ENCODE assay signal across 8 cellular contexts in genomic region chr4:40185830-40186664, GRCh38.
DNase-seq lines count a peak whose midpoint lies in the region; ATAC-seq and TF ChIP-seq lines count a peak whose summit lies in the region.

No MANE protein-coding gene starts in this region.

- H3K27ac Mint-ChIP-seq in central memory CD8-positive, alpha-beta T cell (ENCODE audit: low read depth) = peak overlapping the region; percentile 75

- H3K9me3 Mint-ChIP-seq in central memory CD8-positive, alpha-beta T cell = no peaks in the 10 kb centered on the region

- TF ChIP-seq CTCF in AG09309 (IDR thresholded peaks at IDR 0.05; ENCODE audit: control insufficient read depth, insufficient read depth, low read depth, low read length, missing control alignments) = no peak

- no peaks in the 10 kb centered on the region for H3K27me3 Mint-ChIP-seq in central memory CD8-positive, alpha-beta T cell

- H3K4me1 Mint-ChIP-seq in central memory CD8-positive, alpha-beta T cell = peaks cover 46% of the 10 kb centered on the region

- H3K4me3 Mint-ChIP-seq in central memory CD8-positive, alpha-beta T cell = peak overlapping the region; percentile 27

- DNase-seq in AG09309 (ENCODE audit: low read depth) (peak; percentile 21), NCI-H524 (lab: John Stamatoyannopoulos, UW) (no peak), GM19238 (ENCODE audit: insufficient read length, low spot score) (no peak), putamen (ENCODE audit: low spot score) (no peak)
- no peak for DNase-seq in central memory CD8-positive, alpha-beta T cell (ENCODE audit: low spot score in 2 of 2)
- DNase-seq in effector CD4-positive, alpha-beta T cell = no peak

- ATAC-seq in GM18870 (IDR thresholded peaks at IDR 0.05; ENCODE audit: unreplicated experiment) (peak; percentile 48), HG03175 (IDR thresholded peaks at IDR 0.05; ENCODE audit: unreplicated experiment) (peak; percentile 56)
- ATAC-seq in central memory CD8-positive, alpha-beta T cell (replicated peaks; ENCODE audit: extremely low read depth, poor library complexity, severe bottlenecking) = no peak

- no peak overlapping the region for H3K4me3 ChIP-seq in AG09309 (ENCODE audit: control insufficient read depth, low read depth, low read length)

- H3K36me3 Mint-ChIP-seq in central memory CD8-positive, alpha-beta T cell (ENCODE audit: insufficient read depth) = peaks cover 4% of the 10 kb centered on the region
